ENCODE assay signal across 22 cellular contexts in the genomic region with DNA sequence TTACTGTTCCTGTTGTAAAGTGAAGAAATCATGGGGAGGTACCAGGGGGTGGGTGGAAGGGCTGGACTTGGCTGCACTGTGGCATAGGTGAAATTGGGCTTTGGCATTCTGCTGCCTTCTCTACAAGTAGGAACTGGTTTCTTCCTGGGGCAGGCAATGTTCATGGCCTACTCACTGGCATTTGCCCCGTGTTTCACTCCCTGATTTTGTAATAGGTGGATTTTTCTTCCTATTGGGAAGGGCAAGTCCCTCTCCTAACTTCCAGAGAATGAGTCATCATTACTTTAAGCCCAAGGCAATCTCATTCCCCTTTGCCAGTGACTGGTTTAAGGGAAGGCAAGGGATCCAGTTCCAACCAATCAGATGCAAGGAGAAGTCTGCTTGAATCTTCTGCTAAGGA.
DNase-seq lines count a peak whose midpoint lies in the region; ATAC-seq, FAIRE-seq and TF ChIP-seq lines count a peak whose summit lies in the region.
"Had no signal": no experiment of that assay in that cellular context is flagged by ENCODE, and none has a peak within 500 bp of the region (broad histone marks: within the 10 kb centered on the region; RNA-seq: fewer than 3 reads in every experiment).

No MANE protein-coding gene starts in this region.

- H2AFZ ChIP-seq in keratinocyte (ENCODE audit: control insufficient read depth, low read length) = peak overlapping the region; percentile 5

- peak overlapping the region; percentile 47 for H3K27ac Mint-ChIP-seq in MCF 10A (ENCODE audit: low read depth, unreplicated experiment)
- H3K27ac Mint-ChIP-seq: activated naive CD4-positive, alpha-beta T cell treated with anti-CD3 and anti-CD28 coated beads, Interleukin-2, amount 50 U/mL, for 24 hours; activated T-helper 1 cell treated with anti-CD3 and anti-CD28 coated beads, Interleukin-12 subunit alpha, Interleukin-12 subunit beta, Interleukin-2, Interleukin-4 antibody, amounts not matched to agents 30 ng/mL and 10 ng/mL and 1 ng/mL, durations not matched to agents 14 hours and 24 hours and 36 hours had no signal

- H3K9me1 ChIP-seq in keratinocyte (ENCODE audit: control insufficient read depth, extremely low read depth, insufficient read depth, low read length) = no peaks in the 10 kb centered on the region

- H3K27ac ChIP-seq in keratinocyte (ENCODE audit: control insufficient read depth, insufficient read depth, low read length) = peak overlapping the region; percentile 5
- H3K27ac ChIP-seq: BLaER1 treated with 17β-estradiol and CSF1 and Interleukin-3, amounts not matched to agents 10 nM and 100 nM; SJCRH30 had no signal

- H3K27me3 ChIP-seq in keratinocyte (ENCODE audit: control insufficient read depth, extremely low read depth, insufficient read depth, low read length) = no peaks in the 10 kb centered on the region
- no peaks in the 10 kb centered on the region for H3K27me3 ChIP-seq in HAP-1 (ENCODE audit: low read depth)
- H3K27me3 ChIP-seq: BLaER1 treated with 17β-estradiol and CSF1 and Interleukin-3, amounts not matched to agents 10 nM and 100 nM; SJCRH30 had no signal

- peak; percentile 87 for FAIRE-seq in keratinocyte (lab: Jason Lieb, UNC)
- FAIRE-seq: G401.6 had no signal

- DNase-seq in AG20443 (ENCODE audit: low spot score) (peak; percentile 21), LHCN-M2 (ENCODE audit: low read depth) (peak; percentile 39), MCF 10A (ENCODE audit: unreplicated experiment) (peak; percentile 95), keratinocyte (ENCODE audit: low read depth, low spot score) (peak; percentile 90), HAP-1 (ENCODE audit: low spot score in 2 of 2) (no peak), mucosa of gallbladder (ENCODE audit: low spot score) (no peak), cerebellar nuclear complex (lab: John Stamatoyannopoulos, UW) (no peak)
- DNase-seq: activated CD4-positive, alpha-beta T cell treated with anti-CD3 and anti-CD28 coated beads for 4 hours; effector CD4-positive, alpha-beta T cell; NCI-H1436 treated with DMSO at 0.1 percent for 48 hours; NCI-H2171; NCI-H69; occipital lobe; SJCRH30; substantia nigra; T-helper 1 cell had no signal

- H3K9me3 Mint-ChIP-seq in MCF 10A (ENCODE audit: unreplicated experiment) = peaks cover 7% of the 10 kb centered on the region
- H3K9me3 Mint-ChIP-seq: activated naive CD4-positive, alpha-beta T cell treated with anti-CD3 and anti-CD28 coated beads, Interleukin-2, amount 50 U/mL, for 24 hours had no signal

- BruUV-seq in MCF 10A (replicated peaks; lab: Mats Ljungman, UMichigan) = no TSS peak

- H3K36me3 ChIP-seq in keratinocyte (ENCODE audit: control insufficient read depth in 2 of 2, extremely low read depth in 1 of 2, insufficient read depth in 2 of 2, low read length in 2 of 2) = no peaks in the 10 kb centered on the region
- H3K36me3 ChIP-seq in HAP-1 (replicated peaks) = no peaks in the 10 kb centered on the region
- H3K36me3 ChIP-seq: BLaER1 treated with 17β-estradiol and CSF1 and Interleukin-3, amounts not matched to agents 10 nM and 100 nM; SJCRH30 had no signal

- POLR2A ChIA-PET in MCF 10A (lab: Yijun Ruan, JAX) = interaction anchor here (1.1 to 1.8 kb wide), 2 partner anchors 16 to 233 kb away, joined by 3 to 4 read pairs; no protein-coding TSS in a partner anchor

- in situ Hi-C loops in HAP-1 (cut with MboI; ENCODE audit: low sequenced_read_pairs) = no loop called here

- peaks cover 6% of the 10 kb centered on the region for H3K4me1 ChIP-seq in keratinocyte (ENCODE audit: control insufficient read depth, extremely low read depth, insufficient read depth, low read length)
- no peaks in the 10 kb centered on the region for H3K4me1 ChIP-seq in HAP-1
- H3K4me1 ChIP-seq: SJCRH30 had no signal

- peaks cover 6% of the 10 kb centered on the region for H3K4me1 Mint-ChIP-seq in MCF 10A (ENCODE audit: insufficient read depth, unreplicated experiment)

- H3K9me3 ChIP-seq in keratinocyte (ENCODE audit: control insufficient read depth, low read depth, low read length) (no peaks in the 10 kb centered on the region), HAP-1 (no peaks in the 10 kb centered on the region)
- H3K9me3 ChIP-seq: SJCRH30 had no signal

- intact Hi-C loops in MCF 10A (cut with micrococcal nuclease) = no loop called here

- no peak overlapping the region for H3K9ac ChIP-seq in keratinocyte (ENCODE audit: control insufficient read depth, extremely low read depth, insufficient read depth, low read length)
- H3K9ac ChIP-seq: BLaER1 treated with 17β-estradiol and CSF1 and Interleukin-3, amounts not matched to agents 10 nM and 100 nM had no signal

- H3K4me2 ChIP-seq in keratinocyte (ENCODE audit: control insufficient read depth, extremely low read depth, insufficient read depth, low read depth, low read length) = no peak overlapping the region
- H3K4me2 ChIP-seq: BLaER1 treated with 17β-estradiol and CSF1 and Interleukin-3, amounts not matched to agents 10 nM and 100 nM had no signal

- no peaks in the 10 kb centered on the region for H3K79me2 ChIP-seq in keratinocyte (ENCODE audit: control insufficient read depth, insufficient read depth, low read length)

- no peak overlapping the region for H3K4me3 Mint-ChIP-seq in MCF 10A (ENCODE audit: unreplicated experiment)
- H3K4me3 Mint-ChIP-seq: activated naive CD4-positive, alpha-beta T cell treated with anti-CD3 and anti-CD28 coated beads, Interleukin-2, amount 50 U/mL, for 24 hours; activated T-helper 1 cell treated with anti-CD3 and anti-CD28 coated beads, Interleukin-12 subunit alpha, Interleukin-12 subunit beta, Interleukin-2, Interleukin-4 antibody, amounts not matched to agents 30 ng/mL and 10 ng/mL and 1 ng/mL, durations not matched to agents 14 hours and 24 hours and 36 hours had no signal

- dilution Hi-C loops in keratinocyte (cut with MboI; ENCODE audit: extremely low pct_ligation_motif_present, low sequenced_read_pairs) = no loop called here

- no peak for ATAC-seq in HG03039 (IDR thresholded peaks at IDR 0.05; ENCODE audit: unreplicated experiment)
- ATAC-seq: sciatic nerve had no signal

- TF ChIP-seq CTCF in MCF 10A (IDR thresholded peaks at IDR 0.05; ENCODE audit: unreplicated experiment) = no peak
- TF ChIP-seq CTCF in keratinocyte (optimal IDR thresholded peaks at IDR 0.05 in 1 of 3, IDR thresholded peaks at IDR 0.05 in 1 of 3, conservative IDR thresholded peaks at IDR 0.05 in 1 of 3; ENCODE audit: extremely low read depth in 1 of 3, insufficient read depth in 2 of 3, low read length in 3 of 3) = no peak

- H4K20me1 ChIP-seq in keratinocyte (ENCODE audit: control insufficient read depth, extremely low read depth, insufficient read depth, low read length) = no peaks in the 10 kb centered on the region
- H4K20me1 ChIP-seq: BLaER1 treated with 17β-estradiol and CSF1 and Interleukin-3, amounts not matched to agents 10 nM and 100 nM had no signal

- H3K36me3 Mint-ChIP-seq in MCF 10A (ENCODE audit: insufficient read depth, unreplicated experiment) = peaks cover 7% of the 10 kb centered on the region

- CTCF ChIA-PET in MCF 10A (lab: Yijun Ruan, JAX) = interaction anchor here (0.6 to 1.0 kb wide), 2 partner anchors 23 to 405 kb away, joined by 3 read pairs; no protein-coding TSS in a partner anchor

- H3K4me3 ChIP-seq in keratinocyte (ENCODE audit: control insufficient read depth in 2 of 3, extremely low read depth in 1 of 3, insufficient read depth in 2 of 3, low read depth in 1 of 3, low read length in 3 of 3) (no peak overlapping the region), HAP-1 (no peak overlapping the region)
- H3K4me3 ChIP-seq: BLaER1 treated with 17β-estradiol and CSF1 and Interleukin-3, amounts not matched to agents 10 nM and 100 nM; SJCRH30 had no signal

- no peaks in the 10 kb centered on the region for H3K27me3 Mint-ChIP-seq in MCF 10A (ENCODE audit: insufficient read depth, unreplicated experiment)
- H3K27me3 Mint-ChIP-seq: activated naive CD4-positive, alpha-beta T cell treated with anti-CD3 and anti-CD28 coated beads, Interleukin-2, amount 50 U/mL, for 24 hours had no signal

Comparison
In these comparisons a context has a peak if more than half of its experiments do, and no peak if none do; other contexts are left out.
1. DNase-seq: peak in AG20443 (single experiment), LHCN-M2 (single experiment), MCF 10A (single experiment) and keratinocyte (single experiment); none in HAP-1 (0 of 2), mucosa of gallbladder (single experiment) and cerebellar nuclear complex (0 of 2).